In genomic region chr14:23954279-23954614, GRCh38 we compare ENCODE assay signal across 8 cellular contexts. TPM values are rescaled to one million over a fixed set of nuclear protein-coding genes. Genes with fewer than 3 reads are reported as not detected.
DNase-seq lines count a peak whose midpoint lies in the region; ATAC-seq and TF ChIP-seq lines count a peak whose summit lies in the region.
"Not testable (repeated sequence)": the region's sequence is repeated elsewhere in the genome, so short reads cannot be mapped to it uniquely, and the experiment has no call there.

No MANE protein-coding gene starts in this region.

- peak overlapping the region; percentile 95 for H3K4me3 Mint-ChIP-seq in mesothelial cell of epicardium

- H3K27ac ChIP-seq in SJCRH30 (peak overlapping the region; percentile 51), ascending aorta (peak overlapping the region; percentile 80 to 83), fibroblast of lung (ENCODE audit: insufficient read depth, low read length) (peak overlapping the region; percentile 76)
- not testable (repeated sequence) for H3K27ac ChIP-seq in smooth muscle cell (ENCODE audit: low read depth)

- ATAC-seq in GM19397 (IDR thresholded peaks at IDR 0.05; ENCODE audit: unreplicated experiment) (peak; percentile 25), HG03039 (IDR thresholded peaks at IDR 0.05; ENCODE audit: unreplicated experiment) (peak; percentile 21)

- H3K4me1 Mint-ChIP-seq in mesothelial cell of epicardium: peaks cover 25% of the 10 kb centered on the region

- WGBS in smooth muscle cell (ENCODE audit: low lambda C conversion rate): 19% methylated on average over 6 of the region's 6 CpGs

- not testable (repeated sequence) for H3K27me3 Mint-ChIP-seq in mesothelial cell of epicardium (ENCODE audit: low read depth)

- H3K9me3 ChIP-seq in SJCRH30 (replicated peaks); ascending aorta; fibroblast of lung (ENCODE audit: control insufficient read depth, insufficient read depth, low read depth, low read length); smooth muscle cell (replicated peaks; ENCODE audit: low read depth): not testable (repeated sequence)

- peaks cover 12% of the 10 kb centered on the region for H3K36me3 Mint-ChIP-seq in mesothelial cell of epicardium

- H3K4me3 ChIP-seq in AG09309 (ENCODE audit: control insufficient read depth, low read depth, low read length) (peak overlapping the region; percentile 66), SJCRH30 (peak overlapping the region; percentile 74), ascending aorta (peak overlapping the region; percentile 76 to 97), fibroblast of lung (replicated peaks in 1 of 4; ENCODE audit: control extremely low read depth in 1 of 4, insufficient read depth in 1 of 4, low read depth in 3 of 4, low read length in 4 of 4) (peak overlapping the region; percentile 84 to 94 (median 88)), smooth muscle cell (peak overlapping the region; percentile 82)

- not testable (repeated sequence) for H3K9me3 Mint-ChIP-seq in mesothelial cell of epicardium

- intact Hi-C loops in ascending aorta (cut with DNase I): not testable (repeated sequence)

- not testable (repeated sequence) for H3K4me1 ChIP-seq in SJCRH30; fibroblast of lung (ENCODE audit: control insufficient read depth, extremely low read depth, insufficient read depth, low read length); smooth muscle cell (ENCODE audit: low read depth)
- peaks cover 2 to 15% of the 10 kb centered on the region in 2 donors for H3K4me1 ChIP-seq in ascending aorta

- not testable (repeated sequence) for H3K27me3 ChIP-seq in SJCRH30; ascending aorta; fibroblast of lung (ENCODE audit: control insufficient read depth, insufficient read depth, low read length); smooth muscle cell (ENCODE audit: low read depth)

- not testable (repeated sequence) for TF ChIP-seq CTCF in AG09309 (IDR thresholded peaks at IDR 0.05; ENCODE audit: control insufficient read depth, insufficient read depth, low read depth, low read length, missing control alignments); ascending aorta (IDR thresholded peaks at IDR 0.05); fibroblast of lung (conservative IDR thresholded peaks at IDR 0.05 in 1 of 2, IDR thresholded peaks at IDR 0.05 in 1 of 2; ENCODE audit: low read depth in 1 of 2, low read length in 2 of 2); smooth muscle cell (IDR thresholded peaks at IDR 0.05; ENCODE audit: borderline replicate concordance, insufficient read depth, poor library complexity, severe bottlenecking)
- TF ChIP-seq CTCF in mesothelial cell of epicardium (IDR thresholded peaks at IDR 0.05; ENCODE audit: unreplicated experiment): peak; percentile 20

- H2AFZ ChIP-seq in fibroblast of lung (ENCODE audit: low read length) (peak overlapping the region; percentile 46), smooth muscle cell (ENCODE audit: low read depth) (peak overlapping the region; percentile 93)

- not testable (repeated sequence) for H3K79me2 ChIP-seq in fibroblast of lung (ENCODE audit: control insufficient read depth, insufficient read depth, low read length); smooth muscle cell (ENCODE audit: low read depth)

- not testable (repeated sequence) for H4K20me1 ChIP-seq in fibroblast of lung (ENCODE audit: control insufficient read depth, extremely low read depth, insufficient read depth, low read length); smooth muscle cell (ENCODE audit: low read depth)

- peak overlapping the region; percentile 92 for H3K27ac Mint-ChIP-seq in mesothelial cell of epicardium

- not testable (repeated sequence) for H3F3A ChIP-seq in smooth muscle cell (ENCODE audit: low read depth)

- peak overlapping the region; percentile 92 for H3K4me2 ChIP-seq in fibroblast of lung (ENCODE audit: extremely low read depth, insufficient read depth, low read length)
- H3K4me2 ChIP-seq in smooth muscle cell: peak overlapping the region; percentile 89

- H3K9ac ChIP-seq in fibroblast of lung (ENCODE audit: insufficient read depth, low read length) (peak overlapping the region; percentile 88), smooth muscle cell (ENCODE audit: low read depth) (peak overlapping the region; percentile 72)

- not testable (repeated sequence) for DNase-seq in AG09309 (ENCODE audit: low read depth); SJCRH30; ascending aorta (ENCODE audit: low spot score in 2 of 2); fibroblast of lung (ENCODE audit: low read depth in 2 of 2); mesothelial cell of epicardium (ENCODE audit: low spot score in 2 of 2, unreplicated experiment in 2 of 2); smooth muscle cell (lab: John Stamatoyannopoulos, UW; ENCODE audit: unreplicated experiment)

- not testable (repeated sequence) for H3K36me3 ChIP-seq in SJCRH30; ascending aorta; fibroblast of lung (ENCODE audit: control insufficient read depth, insufficient read depth, low read length); smooth muscle cell (ENCODE audit: low read depth)

RNA-seq across cellular contexts. Expression of gene DHRS4, which starts 0.7 kb away (rescaled TPM):
- total RNA-seq in SJCRH30 (2014; rRNA removed; shearing (Covaris generic)): 18.3 and 18.6 TPM in 2 replicates
- total RNA-seq in ascending aorta (9.8 TPM), fibroblast of lung (51.9 and 54.7 TPM in 2 replicates), mesothelial cell of epicardium (20.9 to 23.7 TPM (median 22.0 TPM) in 3 replicates), smooth muscle cell (16.7 and 33.1 TPM in 2 replicates)
- polyA plus RNA-seq in fibroblast of lung (28.9 and 30.5 TPM in 2 replicates), smooth muscle cell (30.9 and 37.4 TPM in 2 replicates)
- polyA plus RNA-seq in fibroblast of lung (2012): 50.4 and 52.7 TPM in 2 replicates
- polyA minus RNA-seq in fibroblast of lung (ENCODE audit: low replicate concordance): 9.7 and 24.7 TPM in 2 replicates

RNA-seq across cellular contexts. Expression of gene DHRS4L2, which starts 34.5 kb away (rescaled TPM):
- 11.1 and 11.7 TPM in 2 replicates for total RNA-seq in SJCRH30 (2014; rRNA removed; shearing (Covaris generic))
- total RNA-seq in ascending aorta: 31.5 TPM
- 16.7 and 22.6 TPM in 2 replicates for total RNA-seq in fibroblast of lung
- polyA plus RNA-seq in fibroblast of lung: 12.7 and 12.8 TPM in 2 replicates
- 27.8 and 33.6 TPM in 2 replicates for polyA plus RNA-seq in fibroblast of lung (2012)
- 22.4 and 58.6 TPM in 2 replicates for polyA minus RNA-seq in fibroblast of lung (ENCODE audit: low replicate concordance)
- total RNA-seq in mesothelial cell of epicardium: 19.1 to 23.2 TPM (median 22.5 TPM) in 3 replicates
- 8.2 and 10.6 TPM in 2 replicates for total RNA-seq in smooth muscle cell
- 21.5 and 26.0 TPM in 2 replicates for polyA plus RNA-seq in smooth muscle cell
